Comparison of ENCODE assay signal across 11 cellular contexts in the genomic region with DNA sequence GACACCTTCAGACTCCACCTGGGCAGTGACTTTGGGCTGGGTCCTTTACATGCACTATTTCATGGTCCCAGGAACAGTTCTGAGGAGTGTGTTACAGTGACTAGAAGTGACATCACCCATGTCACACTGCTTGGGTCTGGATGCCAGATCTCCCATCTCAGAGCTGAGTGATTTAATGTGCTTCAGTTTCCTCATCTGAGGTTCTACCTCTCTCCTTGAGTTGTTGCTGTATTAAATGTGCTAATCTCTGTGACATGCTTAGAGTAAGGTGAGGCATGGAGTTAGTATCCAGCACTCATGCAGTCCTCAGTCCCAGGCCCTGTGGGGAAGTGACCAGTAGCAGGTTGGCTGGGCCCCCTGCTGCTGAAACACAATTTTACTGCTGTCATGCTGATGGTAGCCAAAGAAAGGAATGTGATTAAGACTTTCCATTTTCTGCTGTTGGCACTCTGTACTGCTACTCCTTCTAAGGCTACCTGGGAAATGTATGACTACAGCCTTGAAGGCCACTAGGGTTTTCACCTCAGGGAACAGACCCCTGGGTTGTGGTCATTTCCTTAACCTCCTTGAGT.
DNase-seq lines count a peak whose midpoint lies in the region; ATAC-seq and TF ChIP-seq lines count a peak whose summit lies in the region.
"Had no signal": no experiment of that assay in that cellular context is flagged by ENCODE, and none has a peak within 500 bp of the region (broad histone marks: within the 10 kb centered on the region; RNA-seq: fewer than 3 reads in every experiment).

No MANE protein-coding gene starts in this region.

- H3K27me3 ChIP-seq in gastroesophageal sphincter (no peaks in the 10 kb centered on the region), tibial artery (no peaks in the 10 kb centered on the region)

- TF ChIP-seq POLR2A in gastroesophageal sphincter (IDR thresholded peaks at IDR 0.05): no peak

- no peaks in the 10 kb centered on the region for H3K9me3 ChIP-seq in gastroesophageal sphincter
- peaks cover 0 to 14% (median 7%) of the 10 kb centered on the region in 3 donors for H3K9me3 ChIP-seq in tibial artery

- DNase-seq in stimulated activated CD4-positive, alpha-beta T cell treated with anti-CD3 and anti-CD28 coated beads, Interleukin-4, amount 100 ng/mL, for 24 hours: peak; percentile 18
- no peak for DNase-seq in stimulated activated CD4-positive, alpha-beta T cell treated with anti-CD3 and anti-CD28 coated beads, Interleukin-4, amount 100 ng/mL, for 1 hour
- DNase-seq in activated T-cell treated with anti-CD3 and anti-CD28 coated beads, Interleukin-2, amount 50 U/mL, for 48 hours: peak; percentile 34 to 48
- DNase-seq in LoVo (ENCODE audit: low spot score): no peak
- no peak for DNase-seq in DMS 273 treated with DMSO at 0.1 percent for 48 hours (lab: John Stamatoyannopoulos, UW)
- no peak for DNase-seq in tibial artery
- DNase-seq: NCI-H2029 treated with DMSO at 0.1 percent for 48 hours had no signal

- intact Hi-C loops in tibial artery (cut with DNase I; ENCODE audit: low total_unique reads): no loop called here

- ATAC-seq in HG02885 (IDR thresholded peaks at IDR 0.05; ENCODE audit: poor library complexity, unreplicated experiment) (peak; percentile 22), gastroesophageal sphincter (no peak)

- H3K4me3 ChIP-seq in gastroesophageal sphincter (no peak overlapping the region), tibial artery (no peak overlapping the region)
- H3K4me3 ChIP-seq: SK-N-MC had no signal

- TF ChIP-seq EP300 in gastroesophageal sphincter (IDR thresholded peaks at IDR 0.05): no peak

- TF ChIP-seq CTCF in gastroesophageal sphincter (IDR thresholded peaks at IDR 0.05): no peak
- no peak for TF ChIP-seq CTCF in tibial artery (IDR thresholded peaks at IDR 0.05)

- no peak overlapping the region for H3K27ac ChIP-seq in gastroesophageal sphincter
- H3K27ac ChIP-seq in tibial artery: no peak overlapping the region
- H3K27ac ChIP-seq: C4-2B, SK-N-MC had no signal

- H3K4me1 ChIP-seq in gastroesophageal sphincter (peaks cover 0 to 9% (median 0%) of the 10 kb centered on the region in 3 donors), tibial artery (no peaks in the 10 kb centered on the region)

- H3K36me3 ChIP-seq in gastroesophageal sphincter: no peaks in the 10 kb centered on the region
- no peaks in the 10 kb centered on the region for H3K36me3 ChIP-seq in tibial artery

Comparison
In these comparisons a context has a peak if more than half of its experiments do, and no peak if none do; other contexts are left out.
1. DNase-seq: peak in stimulated activated CD4-positive, alpha-beta T cell treated with anti-CD3 and anti-CD28 coated beads, Interleukin-4, amount 100 ng/mL, for 24 hours (single experiment) and activated T-cell treated with anti-CD3 and anti-CD28 coated beads, Interleukin-2, amount 50 U/mL, for 48 hours (2 of 2); none in stimulated activated CD4-positive, alpha-beta T cell treated with anti-CD3 and anti-CD28 coated beads, Interleukin-4, amount 100 ng/mL, for 1 hour (single experiment), LoVo (single experiment), DMS 273 treated with DMSO at 0.1 percent for 48 hours (single experiment) and tibial artery (0 of 2).